13 cellular contexts compared by ENCODE assay signal in the genomic region with DNA sequence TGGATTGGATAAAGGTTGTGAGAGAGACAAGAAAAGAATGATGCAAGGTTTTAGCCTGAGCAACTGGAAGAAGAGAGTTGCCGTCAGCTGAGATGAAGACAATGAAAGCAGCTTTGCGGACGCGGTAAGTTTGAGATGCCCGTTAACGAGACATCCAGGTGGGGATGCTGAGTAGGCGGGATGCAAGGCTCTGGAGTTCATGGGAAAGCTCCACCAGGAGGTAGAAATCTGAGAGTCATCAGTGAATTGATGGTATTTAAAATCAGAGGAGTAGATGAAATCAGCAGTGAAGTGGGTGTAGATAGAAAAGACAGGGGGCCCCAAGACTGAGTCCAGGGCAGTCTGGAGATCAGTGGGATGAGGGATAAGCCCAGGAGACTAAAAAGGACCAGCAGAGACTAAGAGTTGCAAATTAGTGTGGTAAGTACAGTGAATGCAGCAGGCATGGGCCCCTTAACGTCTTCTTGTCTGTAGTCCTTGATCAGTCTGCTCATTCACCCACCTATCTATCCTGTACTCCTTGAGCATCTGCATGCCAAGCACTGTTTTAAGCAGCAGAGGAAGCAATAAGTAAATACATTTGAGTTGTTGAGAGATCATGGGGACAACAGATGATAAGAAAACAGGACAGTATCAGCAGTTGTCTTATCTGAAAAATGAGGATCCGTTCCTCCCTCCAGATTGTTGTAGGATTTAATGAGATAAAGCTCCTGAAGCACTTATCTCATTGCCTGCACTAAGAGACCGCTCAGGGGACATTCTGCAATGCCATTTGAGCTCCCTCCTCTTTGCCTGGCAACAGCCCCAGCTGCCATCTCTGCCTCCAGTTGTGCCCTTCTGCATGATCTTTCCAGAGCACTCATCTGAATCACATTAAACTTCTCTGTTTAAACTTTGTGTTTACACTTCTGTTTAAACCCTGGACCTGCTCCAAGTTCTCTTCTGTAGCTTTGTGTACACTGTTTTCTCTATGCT.
DNase-seq lines count a peak whose midpoint lies in the region; ATAC-seq and TF ChIP-seq lines count a peak whose summit lies in the region.
"Had no signal": no experiment of that assay in that cellular context is flagged by ENCODE, and none has a peak within 500 bp of the region (broad histone marks: within the 10 kb centered on the region; RNA-seq: fewer than 3 reads in every experiment).

No MANE protein-coding gene starts in this region.

- H3K27me3 ChIP-seq in liver (ENCODE audit: control insufficient read depth in 4 of 4, insufficient read depth in 4 of 4, low read length in 3 of 4): no peaks in the 10 kb centered on the region
- H3K27me3 ChIP-seq in aorta (ENCODE audit: control insufficient read depth in 1 of 2, insufficient read depth in 2 of 2, low read length in 1 of 2): no peaks in the 10 kb centered on the region
- H3K27me3 ChIP-seq in psoas muscle (ENCODE audit: insufficient read depth in 3 of 3, low read length in 2 of 3): no peaks in the 10 kb centered on the region

- no peaks in the 10 kb centered on the region for H3K9me3 Mint-ChIP-seq in immature natural killer cell
- H3K9me3 Mint-ChIP-seq: CD4-positive, CD25-positive, alpha-beta regulatory T cell; dendritic cell treated with granulocyte-macrophage colony-stimulating factor and Interleukin-4, amounts not matched to agents 40 ng/mL and 50 ng/mL, for 4 days had no signal

- peaks cover 2 to 3% (median 3%) of the 10 kb centered on the region in 3 donors for H3K27me3 Mint-ChIP-seq in immature natural killer cell (ENCODE audit: low read depth in 3 of 3)
- H3K27me3 Mint-ChIP-seq: CD4-positive, CD25-positive, alpha-beta regulatory T cell had no signal

- no peak overlapping the region for H3K4me3 Mint-ChIP-seq in immature natural killer cell
- H3K4me3 Mint-ChIP-seq: CD4-positive, CD25-positive, alpha-beta regulatory T cell; dendritic cell treated with granulocyte-macrophage colony-stimulating factor and Interleukin-4, amounts not matched to agents 40 ng/mL and 50 ng/mL, for 4 days; naive B cell had no signal

- peak overlapping the region; percentile 77 for H3K27ac ChIP-seq in VCaP
- H3K27ac ChIP-seq in liver (ENCODE audit: low read depth in 1 of 2, low read length in 2 of 2): no peak overlapping the region
- H3K27ac ChIP-seq in aorta (ENCODE audit: low read depth in 1 of 2, low read length in 2 of 2): no peak overlapping the region
- no peak overlapping the region for H3K27ac ChIP-seq in psoas muscle

- peaks cover 0 to 2% (median 0%) of the 10 kb centered on the region in 4 donors for H3K36me3 ChIP-seq in liver (ENCODE audit: control insufficient read depth in 4 of 4, insufficient read depth in 3 of 4, low read depth in 1 of 4, low read length in 3 of 4)
- H3K36me3 ChIP-seq in aorta (ENCODE audit: control insufficient read depth in 1 of 2, insufficient read depth in 2 of 2, low read length in 1 of 2): peaks cover 3 to 5% of the 10 kb centered on the region in 2 donors
- peaks cover 0 to 41% of the 10 kb centered on the region in 2 donors for H3K36me3 ChIP-seq in psoas muscle (ENCODE audit: insufficient read depth in 1 of 2, low read depth in 1 of 2)

- intact Hi-C loops in aorta (cut with DNase I) (loop anchor here in 1 of 2 donors (10.0 kb wide), 1 partner anchor 258 kb away; no protein-coding TSS in a partner anchor), psoas muscle (cut with DNase I) (no loop called here)

- ATAC-seq in aorta (ENCODE audit: low FRiP score) (no peak), psoas muscle (no peak)

- no peaks in the 10 kb centered on the region for H3K4me1 Mint-ChIP-seq in immature natural killer cell
- H3K4me1 Mint-ChIP-seq: naive B cell had no signal

- no peak for TF ChIP-seq RAD21 in liver (IDR thresholded peaks at IDR 0.05)

- H3K9ac ChIP-seq in liver (ENCODE audit: low read depth in 1 of 2, low read length in 2 of 2): no peak overlapping the region

- WGBS in liver: 80% methylated on average over 10 of the region's 10 CpGs
- WGBS in aorta, 2 donors: 88 to 90% methylated on average over 10 of the region's 10 CpGs
- WGBS in psoas muscle, 3 donors: 84 to 92% (median 85%) methylated on average over 10 of the region's 10 CpGs

- H3K27ac Mint-ChIP-seq in immature natural killer cell: peak overlapping the region in 2 of 6 donors; percentile 23 to 29
- H3K27ac Mint-ChIP-seq: dendritic cell treated with granulocyte-macrophage colony-stimulating factor and Interleukin-4, amounts not matched to agents 40 ng/mL and 50 ng/mL, for 4 days had no signal

- H3K9me3 ChIP-seq in liver (ENCODE audit: control insufficient read depth in 4 of 4, low read length in 3 of 4) (no peaks in the 10 kb centered on the region), aorta (ENCODE audit: control insufficient read depth, low read length) (no peaks in the 10 kb centered on the region), psoas muscle (no peaks in the 10 kb centered on the region)

- no peak for TF ChIP-seq CTCF in VCaP (conservative IDR thresholded peaks at IDR 0.05)
- no peak for TF ChIP-seq CTCF in liver (IDR thresholded peaks at IDR 0.05; ENCODE audit: low read depth, low read length, missing input control)
- no peak for TF ChIP-seq CTCF in psoas muscle (IDR thresholded peaks at IDR 0.05)

- DNase-seq in COLO668 (lab: John Stamatoyannopoulos, UW; ENCODE audit: unreplicated experiment) (peak; percentile 73), NCI-H187 treated with DMSO at 0.1 percent for 48 hours (lab: John Stamatoyannopoulos, UW) (peak; percentile 77), immature natural killer cell (no peak), aorta (no peak), psoas muscle (no peak)
- DNase-seq in stimulated activated CD4-positive, alpha-beta T cell treated with anti-CD3 and anti-CD28 coated beads, Interleukin-1b, Interleukin-23, amount 100 ng/mL, for 48 hours: no peak
- DNase-seq: CD4-positive, CD25-positive, alpha-beta regulatory T cell; hypothalamus; naive B cell; SW 1271 had no signal

- peaks cover 15 to 42% (median 21%) of the 10 kb centered on the region in 3 donors for H3K36me3 Mint-ChIP-seq in immature natural killer cell

- H3K4me1 ChIP-seq in liver (ENCODE audit: control insufficient read depth in 4 of 4, insufficient read depth in 4 of 4, low read length in 3 of 4) (peaks cover 0 to 8% (median 6%) of the 10 kb centered on the region in 4 donors), aorta (ENCODE audit: control insufficient read depth in 1 of 2, insufficient read depth in 2 of 2, low read length in 2 of 2) (no peaks in the 10 kb centered on the region), psoas muscle (no peaks in the 10 kb centered on the region)

- H3K4me3 ChIP-seq in liver (ENCODE audit: low read depth in 1 of 3, low read length in 3 of 3) (no peak overlapping the region), aorta (ENCODE audit: low read length in 2 of 2) (no peak overlapping the region), psoas muscle (no peak overlapping the region)

TF ChIP-seq in liver, 16 proteins besides CTCF, POLR2A, EP300 and RAD21:
- TF ChIP-seq JUND (IDR thresholded peaks at IDR 0.05) (no peak), FOXA2 (IDR thresholded peaks at IDR 0.05) (peak; percentile 70), ZBTB33 (IDR thresholded peaks at IDR 0.05) (no peak), RXRA (IDR thresholded peaks at IDR 0.05) (peak in 1 of 2 donors; percentile 13), YY1 (IDR thresholded peaks at IDR 0.05) (peak; percentile 45), HNF4A (conservative IDR thresholded peaks at IDR 0.05) (peak in 1 of 2 donors; percentile 13), FOXA1 (IDR thresholded peaks at IDR 0.05) (peak; percentile 18)
TF ChIP-seq in liver: peak in this region for 5.

Comparison
In these comparisons a context has a peak if more than half of its experiments do, and no peak if none do; other contexts are left out.
1. DNase-seq: peak in COLO668 (single experiment) and NCI-H187 treated with DMSO at 0.1 percent for 48 hours (single experiment); none in immature natural killer cell (0 of 3), stimulated activated CD4-positive, alpha-beta T cell treated with anti-CD3 and anti-CD28 coated beads, Interleukin-1b, Interleukin-23, amount 100 ng/mL, for 48 hours (single experiment), aorta (0 of 2) and psoas muscle (0 of 2).